Comparison of ENCODE assay signal across 8 cellular contexts in genomic region chr21:46636181-46636512, GRCh38. TPM values are rescaled to one million over a fixed set of nuclear protein-coding genes. Genes with fewer than 3 reads are reported as not detected.
DNase-seq lines count a peak whose midpoint lies in the region; ATAC-seq and TF ChIP-seq lines count a peak whose summit lies in the region.

No MANE protein-coding gene starts in this region.

- H3K36me3 ChIP-seq in SJSA1: peaks cover 21% of the 10 kb centered on the region

- no peak overlapping the region for H3K27ac ChIP-seq in SJSA1

- H3K27me3 ChIP-seq in SJSA1 (replicated peaks): no peaks in the 10 kb centered on the region

- H3K4me1 ChIP-seq in SJSA1 (replicated peaks): peaks cover 26% of the 10 kb centered on the region

- H3K4me3 ChIP-seq in GM12865 (ENCODE audit: low read depth, low read length): peak overlapping the region; percentile 83
- H3K4me3 ChIP-seq in SJSA1: peak overlapping the region; percentile 91
- H3K4me3 ChIP-seq in fibroblast of mammary gland (ENCODE audit: control insufficient read depth, low read depth, low read length): peak overlapping the region; percentile 95
- H3K4me3 ChIP-seq in retinal pigment epithelial cell (ENCODE audit: low read length): peak overlapping the region; percentile 99

- no peak for TF ChIP-seq CTCF in GM12865 (IDR thresholded peaks at IDR 0.05; ENCODE audit: insufficient read depth, low read depth, low read length, missing control alignments)
- no peak for TF ChIP-seq CTCF in fibroblast of mammary gland (conservative IDR thresholded peaks at IDR 0.05; ENCODE audit: control insufficient read depth, insufficient read depth, low read depth, low read length)
- TF ChIP-seq CTCF in retinal pigment epithelial cell (conservative IDR thresholded peaks at IDR 0.05; ENCODE audit: low read depth, low read length): no peak

- DNase-seq in GM12865 (ENCODE audit: low read depth): no peak
- DNase-seq in SJSA1 (ENCODE audit: low read depth in 1 of 2, low spot score in 2 of 2): no peak
- DNase-seq in fibroblast of mammary gland (ENCODE audit: low read depth): no peak
- DNase-seq in retinal pigment epithelial cell (ENCODE audit: low read depth): no peak
- no peak for DNase-seq in left lobe of liver (ENCODE audit: low spot score)
- DNase-seq in activated gamma-delta T cell treated with Interleukin-2 at 50 U/mL for 16 hours: no peak
- no peak for DNase-seq in hepatic stellate cell (ENCODE audit: low spot score)

- no peaks in the 10 kb centered on the region for H3K9me3 ChIP-seq in SJSA1 (replicated peaks)

- ATAC-seq in left lobe of liver (no peak), HG03108 (IDR thresholded peaks at IDR 0.05; ENCODE audit: unreplicated experiment) (no peak)

RNA-seq across cellular contexts. Expression of gene PRMT2, which starts 0.7 kb away (rescaled TPM):
- total RNA-seq in SJSA1 (2014; rRNA removed; shearing (Covaris generic)): 114 and 126 TPM in 2 replicates
- total RNA-seq in left lobe of liver: 15.3 TPM

RNA-seq across cellular contexts. Expression of gene S100B, which starts 31.3 kb away (rescaled TPM):
- not detected in 2 replicates for total RNA-seq in SJSA1 (2014; rRNA removed; shearing (Covaris generic))
- total RNA-seq in left lobe of liver: not detected
